In the genomic region with DNA sequence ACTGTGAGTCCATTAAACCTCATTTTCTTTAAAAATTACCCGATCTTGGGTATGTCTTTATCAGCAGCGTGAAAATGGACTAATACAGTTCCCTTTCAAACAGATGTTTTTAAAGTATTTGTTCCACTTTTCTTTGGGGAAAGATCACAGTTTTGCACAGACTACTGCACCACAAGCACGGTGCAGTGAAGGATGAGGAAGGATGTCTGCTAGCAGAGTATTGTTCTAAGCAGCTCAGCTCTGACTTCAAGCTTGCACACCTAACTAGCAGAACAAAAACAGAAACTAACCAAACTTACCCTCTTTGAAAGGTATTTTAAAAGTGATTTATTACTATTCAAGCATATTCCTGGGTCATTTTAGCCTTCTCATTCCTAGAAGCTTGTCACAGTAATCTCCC, we compare ENCODE assay signal across 1 cellular context.
A peak's percentile ranks its signal among the peaks of the same experiment; 100 is the strongest.
TF ChIP-seq lines count a peak whose summit lies in the region.

No MANE protein-coding gene starts in this region.

TF ChIP-seq in GM12878, 131 proteins besides CTCF, POLR2A, EP300 and RAD21:
- TF ChIP-seq RAD51 (IDR thresholded peaks at IDR 0.05) (peak; percentile 4; the same call in 1 of the 2 replicates), ZNF207 (IDR thresholded peaks at IDR 0.05; ENCODE audit: borderline replicate concordance) (no peak), MTA2 (IDR thresholded peaks at IDR 0.05; ENCODE audit: low read depth) (peak; percentile 29; the same call in 1 of the 2 replicates), IKZF2 (IDR thresholded peaks at IDR 0.05) (peak; percentile 45 to 56; a peak in 2 of 4 replicates), HDGF (IDR thresholded peaks at IDR 0.05) (no peak), SUPT20H (IDR thresholded peaks at IDR 0.05; ENCODE audit: borderline replicate concordance, control insufficient read depth, low read depth, low read length) (no peak), RELB (IDR thresholded peaks at IDR 0.05; ENCODE audit: low read depth) (no peak), ZNF24 (IDR thresholded peaks at IDR 0.05) (no peak), IKZF1 (conservative IDR thresholded peaks at IDR 0.05) (0 out of 2 replicates have a peak, but pooled peaks have one; percentile 14)
- TF ChIP-seq, protein P1, sequence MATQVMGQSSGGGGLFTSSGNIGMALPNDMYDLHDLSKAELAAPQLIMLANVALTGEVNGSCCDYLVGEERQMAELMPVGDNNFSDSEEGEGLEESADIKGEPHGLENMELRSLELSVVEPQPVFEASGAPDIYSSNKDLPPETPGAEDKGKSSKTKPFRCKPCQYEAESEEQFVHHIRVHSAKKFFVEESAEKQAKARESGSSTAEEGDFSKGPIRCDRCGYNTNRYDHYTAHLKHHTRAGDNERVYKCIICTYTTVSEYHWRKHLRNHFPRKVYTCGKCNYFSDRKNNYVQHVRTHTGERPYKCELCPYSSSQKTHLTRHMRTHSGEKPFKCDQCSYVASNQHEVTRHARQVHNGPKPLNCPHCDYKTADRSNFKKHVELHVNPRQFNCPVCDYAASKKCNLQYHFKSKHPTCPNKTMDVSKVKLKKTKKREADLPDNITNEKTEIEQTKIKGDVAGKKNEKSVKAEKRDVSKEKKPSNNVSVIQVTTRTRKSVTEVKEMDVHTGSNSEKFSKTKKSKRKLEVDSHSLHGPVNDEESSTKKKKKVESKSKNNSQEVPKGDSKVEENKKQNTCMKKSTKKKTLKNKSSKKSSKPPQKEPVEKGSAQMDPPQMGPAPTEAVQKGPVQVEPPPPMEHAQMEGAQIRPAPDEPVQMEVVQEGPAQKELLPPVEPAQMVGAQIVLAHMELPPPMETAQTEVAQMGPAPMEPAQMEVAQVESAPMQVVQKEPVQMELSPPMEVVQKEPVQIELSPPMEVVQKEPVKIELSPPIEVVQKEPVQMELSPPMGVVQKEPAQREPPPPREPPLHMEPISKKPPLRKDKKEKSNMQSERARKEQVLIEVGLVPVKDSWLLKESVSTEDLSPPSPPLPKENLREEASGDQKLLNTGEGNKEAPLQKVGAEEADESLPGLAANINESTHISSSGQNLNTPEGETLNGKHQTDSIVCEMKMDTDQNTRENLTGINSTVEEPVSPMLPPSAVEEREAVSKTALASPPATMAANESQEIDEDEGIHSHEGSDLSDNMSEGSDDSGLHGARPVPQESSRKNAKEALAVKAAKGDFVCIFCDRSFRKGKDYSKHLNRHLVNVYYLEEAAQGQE (IDR thresholded peaks at IDR 0.05; ENCODE audit: low read depth, low read length) = no peak
